19 cellular contexts compared by ENCODE assay signal in the genomic region with DNA sequence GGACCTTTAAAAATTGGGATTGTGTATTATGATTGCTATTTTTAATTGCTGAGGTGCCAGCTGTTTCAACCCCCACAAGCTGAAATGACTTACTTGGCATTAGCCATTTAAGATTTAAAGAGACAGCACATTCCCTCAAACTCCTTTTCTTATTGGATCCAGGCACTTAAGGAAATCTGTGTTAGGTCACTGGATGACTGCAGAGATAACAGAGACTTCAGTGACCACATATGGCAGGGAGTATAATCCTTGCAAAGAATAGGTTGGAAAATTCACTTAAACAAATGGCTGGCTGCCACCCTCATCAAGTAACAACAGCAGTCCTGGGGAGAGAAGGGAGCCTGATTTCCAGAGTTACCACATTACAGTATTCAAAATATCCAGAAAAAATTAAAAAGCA.
DNase-seq lines count a peak whose midpoint lies in the region; ATAC-seq and TF ChIP-seq lines count a peak whose summit lies in the region.
"Had no signal": no experiment of that assay in that cellular context is flagged by ENCODE, and none has a peak within 500 bp of the region (broad histone marks: within the 10 kb centered on the region; RNA-seq: fewer than 3 reads in every experiment).

No MANE protein-coding gene starts in this region.

- no peak for TF ChIP-seq CTCF in right atrium auricular region (IDR thresholded peaks at IDR 0.05)
- no peak for TF ChIP-seq CTCF in fibroblast of pulmonary artery (IDR thresholded peaks at IDR 0.05; ENCODE audit: low read length, missing control alignments)

- H3K4me1 ChIP-seq in right atrium auricular region, result peaks cover 0 to 28% of the 10 kb centered on the region in 2 donors

- no peaks in the 10 kb centered on the region for H3K36me3 ChIP-seq in right atrium auricular region

- no peaks in the 10 kb centered on the region for H3K27me3 ChIP-seq in right atrium auricular region

- in situ Hi-C loops in KBM-7 (cut with MboI; ENCODE audit: low pct_unique_long_range_greater_than_20kb, low sequenced_read_pairs), result no loop called here

- intact Hi-C loops in Right ventricle myocardium superior (cut with DNase I), result no loop called here

- DNase-seq in Right ventricle myocardium superior (no peak), right atrium auricular region (ENCODE audit: low spot score) (no peak), NCI-H82 (lab: John Stamatoyannopoulos, UW) (peak; percentile 84), fibroblast of pulmonary artery (ENCODE audit: low read depth) (peak; percentile 28), KBM-7 (no peak)
- DNase-seq: 8988T; Calu3; CD8-positive, alpha-beta memory T cell; Karpas-422; NCI-H1694; NCI-H2081 treated with DMSO at 0.1 percent for 48 hours; NCI-H2171 treated with DMSO at 0.1 percent for 48 hours; NCI-H446; NCI-H69; PC-9 had no signal

- H3K4me3 ChIP-seq in right atrium auricular region (no peak overlapping the region), fibroblast of pulmonary artery (replicated peaks; ENCODE audit: low read depth, low read length) (no peak overlapping the region)
- H3K4me3 ChIP-seq: PC-9 had no signal

- no peak overlapping the region for H3K27ac ChIP-seq in right atrium auricular region
- H3K27ac ChIP-seq: C4-2B, PC-9 had no signal

- ATAC-seq in Right ventricle myocardium superior (ENCODE audit: poor library complexity) (peak; percentile 18), HG03457 (IDR thresholded peaks at IDR 0.05; ENCODE audit: unreplicated experiment) (no peak), GM21619 (IDR thresholded peaks at IDR 0.05; ENCODE audit: unreplicated experiment) (no peak)
- ATAC-seq: SK-N-SH treated with all-trans-retinoic acid at 6 μM for 48 hours had no signal

- H3K9me3 ChIP-seq in right atrium auricular region, result no peaks in the 10 kb centered on the region

Comparison
In these comparisons a context has a peak if more than half of its experiments do, and no peak if none do; other contexts are left out.
1. DNase-seq: peak in NCI-H82 (single experiment) and fibroblast of pulmonary artery (single experiment); none in Right ventricle myocardium superior (single experiment), right atrium auricular region (single experiment) and KBM-7 (single experiment).